12 cellular contexts compared by ENCODE assay signal in the genomic region with DNA sequence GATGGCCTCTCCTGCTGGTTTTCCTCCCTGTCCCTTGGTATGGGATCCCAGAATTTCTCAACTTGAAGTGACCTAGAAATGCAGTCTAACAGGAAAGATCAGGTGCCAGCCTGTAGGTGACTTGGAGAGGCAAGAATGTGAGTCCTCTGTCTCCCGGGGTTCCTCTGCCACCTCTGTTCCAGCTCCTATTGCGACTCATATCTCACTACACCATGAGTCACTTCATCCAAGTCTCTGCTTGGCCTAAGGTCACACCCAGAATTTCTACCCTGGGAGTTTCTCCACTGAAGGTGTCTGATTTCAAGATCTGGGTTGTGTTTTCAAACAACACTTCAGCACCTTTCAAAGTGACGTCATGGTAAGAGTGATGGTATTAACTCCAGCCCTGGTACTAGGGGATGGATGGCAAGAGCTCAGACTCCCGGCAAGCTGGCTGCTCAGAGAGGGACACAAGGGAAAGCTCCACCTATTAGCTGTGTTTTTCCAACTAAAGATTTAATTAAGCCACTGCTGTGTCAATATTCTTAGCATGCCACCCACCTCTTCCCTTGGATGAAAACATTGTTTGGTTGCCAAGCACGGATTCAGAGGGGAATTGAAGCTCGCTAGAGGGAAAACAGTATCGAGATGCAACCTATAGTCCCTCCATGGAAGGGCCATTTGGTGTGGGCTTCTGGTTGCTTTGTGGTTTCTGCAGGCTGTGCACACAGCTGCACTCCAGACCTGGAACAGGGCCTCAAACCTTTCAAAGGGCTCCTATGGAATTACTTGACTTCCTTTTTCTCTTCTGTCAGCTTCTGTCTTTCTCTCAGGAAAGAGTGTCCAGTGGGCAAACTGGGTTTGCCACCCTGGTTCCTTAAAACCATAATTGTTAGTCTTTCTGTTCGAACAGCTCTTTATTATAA.
DNase-seq lines count a peak whose midpoint lies in the region; ATAC-seq and TF ChIP-seq lines count a peak whose summit lies in the region.
"Had no signal": no experiment of that assay in that cellular context is flagged by ENCODE, and none has a peak within 500 bp of the region (broad histone marks: within the 10 kb centered on the region; RNA-seq: fewer than 3 reads in every experiment).

No MANE protein-coding gene starts in this region.

- H3K79me2 ChIP-seq in fibroblast of lung (ENCODE audit: control insufficient read depth, insufficient read depth, low read length): no peaks in the 10 kb centered on the region

- ATAC-seq in HG02678 (IDR thresholded peaks at IDR 0.05; ENCODE audit: unreplicated experiment): no peak

- no peaks in the 10 kb centered on the region for H3K27me3 ChIP-seq in fibroblast of lung (ENCODE audit: control insufficient read depth, insufficient read depth, low read length)
- H3K27me3 ChIP-seq: vagina had no signal

- no peak overlapping the region for H3K27ac ChIP-seq in fibroblast of lung (ENCODE audit: insufficient read depth, low read length)
- H3K27ac ChIP-seq: BLaER1, vagina had no signal

- H3K4me3 ChIP-seq in fibroblast of lung (replicated peaks in 1 of 4; ENCODE audit: control extremely low read depth in 1 of 4, insufficient read depth in 1 of 4, low read depth in 3 of 4, low read length in 4 of 4): no peak overlapping the region
- H3K4me3 ChIP-seq: BLaER1, vagina had no signal

- no peak overlapping the region for H2AFZ ChIP-seq in fibroblast of lung (ENCODE audit: low read length)

- H3K9ac ChIP-seq in fibroblast of lung (ENCODE audit: insufficient read depth, low read length): no peak overlapping the region
- H3K9ac ChIP-seq: BLaER1 had no signal

- no peaks in the 10 kb centered on the region for H3K36me3 ChIP-seq in fibroblast of lung (ENCODE audit: control insufficient read depth, insufficient read depth, low read length)
- H3K36me3 ChIP-seq: BLaER1, vagina had no signal

- CTCF ChIA-PET in activated CD4-positive, alpha-beta T cell treated with anti-CD3 and anti-CD28 coated beads, Interleukin-2, amount 10 ng/mL, durations not matched to agents 7 days and 5 days (lab: Charles Lee): no interaction called here

- no peaks in the 10 kb centered on the region for H3K4me1 ChIP-seq in fibroblast of lung (ENCODE audit: control insufficient read depth, extremely low read depth, insufficient read depth, low read length)
- H3K4me1 ChIP-seq: BLaER1, vagina had no signal

- H3K4me3 Mint-ChIP-seq in activated CD4-positive, alpha-beta T cell treated with anti-CD3 and anti-CD28 coated beads, Interleukin-2, amount 10 ng/mL, durations not matched to agents 7 days and 5 days: no peak overlapping the region
- H3K4me3 Mint-ChIP-seq: dendritic cell treated with granulocyte-macrophage colony-stimulating factor and Interleukin-4, amounts not matched to agents 40 ng/mL and 50 ng/mL, for 4 days had no signal

- no peak for TF ChIP-seq CTCF in fibroblast of lung (conservative IDR thresholded peaks at IDR 0.05 in 1 of 2, IDR thresholded peaks at IDR 0.05 in 1 of 2; ENCODE audit: low read depth in 1 of 2, low read length in 2 of 2)

- no peaks in the 10 kb centered on the region for H3K9me3 Mint-ChIP-seq in activated CD4-positive, alpha-beta T cell treated with anti-CD3 and anti-CD28 coated beads, Interleukin-2, amount 10 ng/mL, durations not matched to agents 7 days and 5 days
- H3K9me3 Mint-ChIP-seq: dendritic cell treated with granulocyte-macrophage colony-stimulating factor and Interleukin-4, amounts not matched to agents 40 ng/mL and 50 ng/mL, for 4 days had no signal

- H4K20me1 ChIP-seq in fibroblast of lung (ENCODE audit: control insufficient read depth, extremely low read depth, insufficient read depth, low read length): no peaks in the 10 kb centered on the region
- H4K20me1 ChIP-seq: BLaER1 had no signal

- no peak overlapping the region for H3K4me2 ChIP-seq in fibroblast of lung (ENCODE audit: extremely low read depth, insufficient read depth, low read length)
- H3K4me2 ChIP-seq: BLaER1 had no signal

- H3K27me3 Mint-ChIP-seq in activated CD4-positive, alpha-beta T cell treated with anti-CD3 and anti-CD28 coated beads, Interleukin-2, amount 10 ng/mL, durations not matched to agents 7 days and 5 days: no peaks in the 10 kb centered on the region

- H3K36me3 Mint-ChIP-seq in activated CD4-positive, alpha-beta T cell treated with anti-CD3 and anti-CD28 coated beads, Interleukin-2, amount 10 ng/mL, durations not matched to agents 7 days and 5 days (ENCODE audit: low read depth): no peaks in the 10 kb centered on the region

- no peaks in the 10 kb centered on the region for H3K4me1 Mint-ChIP-seq in activated CD4-positive, alpha-beta T cell treated with anti-CD3 and anti-CD28 coated beads, Interleukin-2, amount 10 ng/mL, durations not matched to agents 7 days and 5 days

- no peaks in the 10 kb centered on the region for H3K9me3 ChIP-seq in fibroblast of lung (ENCODE audit: control insufficient read depth, insufficient read depth, low read depth, low read length)
- H3K9me3 ChIP-seq: BLaER1, vagina had no signal

- DNase-seq in EH (ENCODE audit: low read depth) (peak; percentile 59), RPMI7951 (ENCODE audit: low read depth) (peak; percentile 37), fibroblast of lung (ENCODE audit: low read depth in 2 of 2) (peak; percentile 53 to 82), myocyte (ENCODE audit: low read depth) (peak; percentile 92), NCI-H2227 (lab: John Stamatoyannopoulos, UW; ENCODE audit: unreplicated experiment) (no peak), germinal center (ENCODE audit: low spot score) (no peak)
- no peak for DNase-seq in activated CD4-positive, alpha-beta T cell treated with anti-CD3 and anti-CD28 coated beads, Interleukin-2, amount 10 ng/mL, durations not matched to agents 7 days and 5 days
- DNase-seq: kidney had no signal

- no peak overlapping the region for H3K27ac Mint-ChIP-seq in activated CD4-positive, alpha-beta T cell treated with anti-CD3 and anti-CD28 coated beads, Interleukin-2, amount 10 ng/mL, durations not matched to agents 7 days and 5 days
- H3K27ac Mint-ChIP-seq: dendritic cell treated with granulocyte-macrophage colony-stimulating factor and Interleukin-4, amounts not matched to agents 40 ng/mL and 50 ng/mL, for 4 days had no signal

- POLR2A ChIA-PET in activated CD4-positive, alpha-beta T cell treated with anti-CD3 and anti-CD28 coated beads, Interleukin-2, amount 10 ng/mL, durations not matched to agents 7 days and 5 days (lab: Charles Lee): no interaction called here

Comparison
In these comparisons a context has a peak if more than half of its experiments do, and no peak if none do; other contexts are left out.
1. DNase-seq: peak in EH (single experiment), RPMI7951 (single experiment), fibroblast of lung (2 of 2) and myocyte (single experiment); none in activated CD4-positive, alpha-beta T cell treated with anti-CD3 and anti-CD28 coated beads, Interleukin-2, amount 10 ng/mL, durations not matched to agents 7 days and 5 days (single experiment), NCI-H2227 (single experiment) and germinal center (single experiment).